In the genomic region with DNA sequence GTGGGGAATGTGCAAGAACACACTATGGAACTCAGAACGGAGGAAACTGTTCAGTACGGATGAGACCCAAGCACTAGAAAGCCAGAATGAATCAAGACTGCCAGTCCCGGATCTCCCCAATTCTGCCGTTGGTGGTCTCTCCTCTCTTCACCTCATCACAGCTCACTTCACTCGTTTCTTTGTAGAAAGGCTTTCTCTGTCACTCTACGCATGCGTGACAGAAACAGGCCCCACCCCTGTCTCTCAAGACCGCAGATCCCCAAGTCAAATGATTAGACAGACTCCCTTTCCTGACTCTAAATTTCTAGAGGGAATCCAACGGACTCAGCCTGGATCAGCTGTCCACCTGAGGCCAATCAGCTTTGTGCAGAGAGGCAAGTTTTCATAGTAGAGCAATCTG, we compare ENCODE assay signal across 37 cellular contexts.
DNase-seq lines count a peak whose midpoint lies in the region; ATAC-seq, FAIRE-seq and TF ChIP-seq lines count a peak whose summit lies in the region.
"Had no signal": no experiment of that assay in that cellular context is flagged by ENCODE, and none has a peak within 500 bp of the region (broad histone marks: within the 10 kb centered on the region; RNA-seq: fewer than 3 reads in every experiment).

No MANE protein-coding gene starts in this region.

- no peak overlapping the region for H3K14ac ChIP-seq in H1 (ENCODE audit: insufficient read length)

- H3K9ac ChIP-seq in K562 (ENCODE audit: insufficient read depth in 1 of 2, low read depth in 2 of 2, low read length in 2 of 2) (no peak overlapping the region), H1 (replicated peaks in 1 of 4; ENCODE audit: extremely low read depth in 1 of 4, low read depth in 3 of 4, low read length in 3 of 4) (no peak overlapping the region)
- H3K9ac ChIP-seq: BLaER1; BLaER1 treated with 17β-estradiol and CSF1 and Interleukin-3, amounts not matched to agents 10 nM and 100 nM had no signal

- H3K27ac ChIP-seq in K562 (ENCODE audit: extremely low read depth, low read depth, low read length) (no peak overlapping the region), H1 (ENCODE audit: low read depth, low read length) (no peak overlapping the region), testis (no peak overlapping the region)
- H3K27ac ChIP-seq: 22Rv1; A549; BLaER1; BLaER1 treated with 17β-estradiol and CSF1 and Interleukin-3, amounts not matched to agents 10 nM and 100 nM; C4-2B had no signal

- TF ChIP-seq CTCF in K562 (IDR thresholded peaks at IDR 0.05 in 2 of 3, conservative IDR thresholded peaks at IDR 0.05 in 1 of 3; ENCODE audit: insufficient read depth in 2 of 3, low read depth in 1 of 3, low read length in 3 of 3) = no peak
- no peak for TF ChIP-seq CTCF in H1 (IDR thresholded peaks at IDR 0.05; ENCODE audit: control extremely low read depth in 1 of 3, insufficient read depth in 1 of 3, low read depth in 1 of 3, low read length in 3 of 3)
- no peak for TF ChIP-seq CTCF in testis (IDR thresholded peaks at IDR 0.05)

- no peak overlapping the region for H3K4me3 Mint-ChIP-seq in activated T-helper 17 cell treated with anti-CD3 and anti-CD28 coated beads, Interleukin-2, amount 50 U/mL, for 72 hours
- H3K4me3 Mint-ChIP-seq: B cell; CD14-positive monocyte; CD4-positive, alpha-beta memory T cell; CD4-positive, alpha-beta T cell; CD4-positive, CD25-positive, alpha-beta regulatory T cell; CD8-positive, alpha-beta T cell had no signal

- H3K36me3 ChIP-seq in K562 (ENCODE audit: control insufficient read depth, insufficient read depth, low read length) (no peaks in the 10 kb centered on the region), H1 (ENCODE audit: control insufficient read depth in 2 of 4, insufficient read depth in 4 of 4, low read length in 3 of 4) (no peaks in the 10 kb centered on the region), testis (ENCODE audit: low read depth, missing control alignments) (no peaks in the 10 kb centered on the region)
- H3K36me3 ChIP-seq: BE2C; BLaER1; BLaER1 treated with 17β-estradiol and CSF1 and Interleukin-3, amounts not matched to agents 10 nM and 100 nM had no signal

- H3K9me3 ChIP-seq in K562 (replicated peaks; ENCODE audit: control insufficient read depth, insufficient read depth, low read depth, low read length) = no peaks in the 10 kb centered on the region
- no peaks in the 10 kb centered on the region for H3K9me3 ChIP-seq in H1 (ENCODE audit: insufficient read depth in 2 of 2, low read depth in 1 of 2, low read length in 1 of 2)
- no peaks in the 10 kb centered on the region for H3K9me3 ChIP-seq in testis
- H3K9me3 ChIP-seq: A549; BE2C; BLaER1; BLaER1 treated with 17β-estradiol and CSF1 and Interleukin-3, amounts not matched to agents 10 nM and 100 nM; Caco-2 had no signal

- FAIRE-seq in K562 (lab: Jason Lieb, UNC) (no peak), H1 (lab: Jason Lieb, UNC) (no peak)
- FAIRE-seq: A204.1, A549, D721Med had no signal

- H3K23me2 ChIP-seq in H1 (ENCODE audit: low read depth, low read length) = no peaks in the 10 kb centered on the region

- no peak overlapping the region for H3K56ac ChIP-seq in H1 (replicated peaks; ENCODE audit: insufficient read length, low read depth, low read length)

- no peaks in the 10 kb centered on the region for H3K27me3 Mint-ChIP-seq in activated T-helper 17 cell treated with anti-CD3 and anti-CD28 coated beads, Interleukin-2, amount 50 U/mL, for 72 hours
- H3K27me3 Mint-ChIP-seq: B cell; CD4-positive, alpha-beta memory T cell; CD4-positive, alpha-beta T cell; CD4-positive, CD25-positive, alpha-beta regulatory T cell; CD8-positive, alpha-beta memory T cell had no signal

- TF ChIP-seq EP300 in K562 (IDR thresholded peaks at IDR 0.05; ENCODE audit: low read length) (no peak), H1 (IDR thresholded peaks at IDR 0.05; ENCODE audit: borderline replicate concordance in 1 of 2, low read depth in 2 of 2, low read length in 2 of 2) (no peak)

- intact Hi-C loops in K562 (cut with micrococcal nuclease) = no loop called here
- intact Hi-C loops in testis (cut with DNase I; ENCODE audit: low total_unique reads) = no loop called here

- no peaks in the 10 kb centered on the region for H3K79me2 ChIP-seq in K562 (ENCODE audit: control insufficient read depth, insufficient read depth, low read length)
- no peaks in the 10 kb centered on the region for H3K79me2 ChIP-seq in H1 (ENCODE audit: control insufficient read depth in 1 of 2, insufficient read depth in 2 of 2, low read length in 2 of 2)

- ATAC-seq in K562 (no peak), GM19463 (IDR thresholded peaks at IDR 0.05; ENCODE audit: unreplicated experiment) (no peak)
- ATAC-seq in activated T-helper 17 cell treated with anti-CD3 and anti-CD28 coated beads, Interleukin-2, amount 50 U/mL, for 72 hours (replicated peaks) = no peak
- ATAC-seq: A549; CD8-positive, alpha-beta T cell had no signal

- in situ Hi-C loops in SK-MEL-5 (cut with HindIII; ENCODE audit: low pct_unique_long_range_greater_than_20kb, low sequenced_read_pairs) (no loop called here), K562 (cut with MboI) (no loop called here)

- no peak overlapping the region for H4K5ac ChIP-seq in H1 (ENCODE audit: insufficient read length, low read depth, low read length)

- CTCF ChIA-PET in K562 (lab: Yijun Ruan, JAX; ENCODE audit: low intra/inter-chr PET ratio) (no interaction called here), H1 (lab: Charles Lee; ENCODE audit: partially characterized antibody) (no interaction called here)

- H3K79me1 ChIP-seq in H1 (ENCODE audit: low read depth, low read length) = no peaks in the 10 kb centered on the region

- TF ChIP-seq POLR2A in K562 (conservative IDR thresholded peaks at IDR 0.05) = no peak
- no peak for TF ChIP-seq POLR2A in H1 (IDR thresholded peaks at IDR 0.05; ENCODE audit: control extremely low read depth in 1 of 2, low read depth in 2 of 2, low read length in 2 of 2)
- TF ChIP-seq POLR2A in testis (IDR thresholded peaks at IDR 0.05) = no peak

- no peak overlapping the region for H2BK5ac ChIP-seq in H1 (ENCODE audit: low read depth, low read length)

- no TSS peak for BruUV-seq in K562 (replicated peaks; lab: Mats Ljungman, UMichigan)

- DNase-seq in SK-MEL-5 (ENCODE audit: low read depth, low spot score) = peak; percentile 8
- DNase-seq in K562 (ENCODE audit: extremely low read depth in 1 of 4, low spot score in 3 of 4) = peak; percentile 6 to 22 (median 12)
- no peak for DNase-seq in H1 (ENCODE audit: low read depth in 1 of 2, low spot score in 2 of 2)
- peak; percentile 20 for DNase-seq in testis
- DNase-seq in NCI-H2171 (lab: John Stamatoyannopoulos, UW) = no peak
- no peak for DNase-seq in effector CD8-positive, alpha-beta T cell (lab: John Stamatoyannopoulos, UW)
- DNase-seq: 8988T; ACHN; AML-193; BE2C; C1 segment of cervical spinal cord; Caco-2; Calu3; CD4-positive, alpha-beta memory T cell; CD4-positive, alpha-beta T cell; CD4-positive, CD25-positive, alpha-beta regulatory T cell; CD8-positive, alpha-beta memory T cell; CD8-positive, alpha-beta T cell; COR-L47; DMS 273 treated with DMSO at 0.1 percent for 48 hours; DMS153; DMS53; DMS79; DMS79 treated with DMSO at 0.1 percent for 48 hours; DND-41; EL had no signal

- no peak overlapping the region for H2BK12ac ChIP-seq in H1 (ENCODE audit: low read depth, low read length)

- H4K20me1 ChIP-seq in K562 (replicated peaks; ENCODE audit: control insufficient read depth, insufficient read depth, low read length) = no peaks in the 10 kb centered on the region
- H4K20me1 ChIP-seq in H1 (replicated peaks in 1 of 2; ENCODE audit: control insufficient read depth in 1 of 2, insufficient read depth in 2 of 2, low read length in 2 of 2) = no peaks in the 10 kb centered on the region
- H4K20me1 ChIP-seq: BLaER1; BLaER1 treated with 17β-estradiol and CSF1 and Interleukin-3, amounts not matched to agents 10 nM and 100 nM had no signal

- POLR2A ChIA-PET in K562 (lab: Yijun Ruan, JAX) (no interaction called here), H1 (lab: Charles Lee; ENCODE audit: partially characterized antibody) (no interaction called here)

- H3K23ac ChIP-seq in H1 (ENCODE audit: insufficient read length) = no peak overlapping the region

- no peaks in the 10 kb centered on the region for H3K4me1 Mint-ChIP-seq in activated T-helper 17 cell treated with anti-CD3 and anti-CD28 coated beads, Interleukin-2, amount 50 U/mL, for 72 hours
- H3K4me1 Mint-ChIP-seq: B cell; CD14-positive monocyte; CD4-positive, alpha-beta memory T cell; CD4-positive, CD25-positive, alpha-beta regulatory T cell; CD8-positive, alpha-beta memory T cell had no signal

- no peaks in the 10 kb centered on the region for H3K9me1 ChIP-seq in K562 (ENCODE audit: control insufficient read depth, insufficient read depth, low read length)

- H2AFZ ChIP-seq in K562 (ENCODE audit: low read depth, low read length) = peak overlapping the region; percentile 72; the same call in 1 of the 2 replicates
- 0 out of 2 replicates have a peak overlapping the region, but pooled peaks have one; percentile 58 for H2AFZ ChIP-seq in H1 (ENCODE audit: low read length)

- no peak overlapping the region for H4K8ac ChIP-seq in H1 (ENCODE audit: extremely low read depth, insufficient read depth, low read length)

- no peak overlapping the region for H3K4me3 ChIP-seq in K562
- H3K4me3 ChIP-seq in H1 (ENCODE audit: extremely low read depth in 1 of 4, insufficient read depth in 2 of 4, low read depth in 3 of 4, low read length in 4 of 4) = no peak overlapping the region
- no peak overlapping the region for H3K4me3 ChIP-seq in testis
- H3K4me3 ChIP-seq: A549; BLaER1; BLaER1 treated with 17β-estradiol and CSF1 and Interleukin-3, amounts not matched to agents 10 nM and 100 nM had no signal

- no peaks in the 10 kb centered on the region; a peak in 1 of 5 replicates for H3K27me3 ChIP-seq in K562 (ENCODE audit: control insufficient read depth in 2 of 2, insufficient read depth in 2 of 2, low read length in 2 of 2)
- no peaks in the 10 kb centered on the region for H3K27me3 ChIP-seq in H1 (replicated peaks in 1 of 4; ENCODE audit: control insufficient read depth in 3 of 4, extremely low read depth in 1 of 4, insufficient read depth in 3 of 4, low read length in 3 of 4)
- no peaks in the 10 kb centered on the region for H3K27me3 ChIP-seq in testis
- H3K27me3 ChIP-seq: BE2C; BLaER1; BLaER1 treated with 17β-estradiol and CSF1 and Interleukin-3, amounts not matched to agents 10 nM and 100 nM had no signal

- no peak overlapping the region for H2AK5ac ChIP-seq in H1 (ENCODE audit: low read depth, low read length)

- no peak overlapping the region for H3K4ac ChIP-seq in H1 (replicated peaks; ENCODE audit: insufficient read length, low read depth, low read length)

- no peak overlapping the region for H2BK120ac ChIP-seq in H1 (replicated peaks; ENCODE audit: low read depth, low read length)

- H2BK15ac ChIP-seq in H1 (ENCODE audit: low read length) = no peak overlapping the region

- H3K9me3 Mint-ChIP-seq in activated T-helper 17 cell treated with anti-CD3 and anti-CD28 coated beads, Interleukin-2, amount 50 U/mL, for 72 hours = peaks cover 12% of the 10 kb centered on the region
- H3K9me3 Mint-ChIP-seq: CD8-positive, alpha-beta T cell had no signal

- no peak for TF ChIP-seq RAD21 in K562 (CRISPR knock-in tag; conservative IDR thresholded peaks at IDR 0.05 in 1 of 2, IDR thresholded peaks at IDR 0.05 in 1 of 2)
- no peak for TF ChIP-seq RAD21 in H1 (IDR thresholded peaks at IDR 0.05 in 1 of 2, conservative IDR thresholded peaks at IDR 0.05 in 1 of 2; ENCODE audit: low read depth in 2 of 2, low read length in 2 of 2)

- H3K4me1 ChIP-seq in K562 (replicated peaks in 1 of 2; ENCODE audit: control insufficient read depth in 2 of 2, insufficient read depth in 2 of 2, low read length in 2 of 2) (no peaks in the 10 kb centered on the region; a peak in 1 of 5 replicates), H1 (replicated peaks in 1 of 4; ENCODE audit: control insufficient read depth in 3 of 4, insufficient read depth in 4 of 4, low read length in 3 of 4) (peaks cover 0 to 2% (median 1%) of the 10 kb centered on the region in 4 experiments; a peak in 2 of 7 replicates), testis (peaks cover 16% of the 10 kb centered on the region)
- H3K4me1 ChIP-seq: A549, BE2C, BLaER1 had no signal

- H3K4me2 ChIP-seq in K562 (ENCODE audit: insufficient read depth, low read length) = no peak overlapping the region
- no peak overlapping the region for H3K4me2 ChIP-seq in H1 (ENCODE audit: insufficient read depth in 1 of 2, low read depth in 2 of 2, low read length in 2 of 2)
- H3K4me2 ChIP-seq: A549; BLaER1; BLaER1 treated with 17β-estradiol and CSF1 and Interleukin-3, amounts not matched to agents 10 nM and 100 nM had no signal

- H4K91ac ChIP-seq in H1 (replicated peaks; ENCODE audit: insufficient read length, low read length) = peak overlapping the region; percentile 57

- no peaks in the 10 kb centered on the region for H3K36me3 Mint-ChIP-seq in activated T-helper 17 cell treated with anti-CD3 and anti-CD28 coated beads, Interleukin-2, amount 50 U/mL, for 72 hours (ENCODE audit: low read depth)
- H3K36me3 Mint-ChIP-seq: CD14-positive monocyte; CD4-positive, alpha-beta memory T cell; CD4-positive, CD25-positive, alpha-beta regulatory T cell; CD8-positive, alpha-beta memory T cell; CD8-positive, alpha-beta T cell had no signal

- H3K27ac Mint-ChIP-seq in activated T-helper 17 cell treated with anti-CD3 and anti-CD28 coated beads, Interleukin-2, amount 50 U/mL, for 72 hours = no peak overlapping the region
- H3K27ac Mint-ChIP-seq: B cell; CD14-positive monocyte; CD4-positive, alpha-beta memory T cell; CD4-positive, alpha-beta T cell; CD8-positive, alpha-beta memory T cell; CD8-positive, alpha-beta T cell had no signal

- WGBS in K562 (ENCODE audit: insufficient coverage, low coverage, missing lambda C conversion rate) = 7% methylated on average over 6 of the region's 9 CpGs
- WGBS in H1 (ENCODE audit: extremely low coverage in 1 of 2, insufficient coverage in 1 of 2, insufficient read length in 1 of 2, insufficient replicate concordance in 2 of 2, low coverage in 1 of 2, low lambda C conversion rate in 2 of 2, missing lambda C conversion rate in 1 of 2), 2 experiments = 90% methylated on average over 9 of the region's 9 CpGs; no CpG with 5 or more reads in 1 of the 2 experiments
- 70 to 71% methylated on average over 9 of the region's 9 CpGs for WGBS in testis, 2 donors

- H3K18ac ChIP-seq in H1 (ENCODE audit: extremely low read depth, low read length) = no peak overlapping the region

- no peak overlapping the region for H2BK20ac ChIP-seq in H1 (ENCODE audit: low read length)

Comparison
In these comparisons a context has a peak if more than half of its experiments do, and no peak if none do; other contexts are left out.
1. DNase-seq: peak in SK-MEL-5 (single experiment), K562 (4 of 4) and testis (single experiment); none in H1 (0 of 2), NCI-H2171 (single experiment) and effector CD8-positive, alpha-beta T cell (single experiment).